In genomic region chr9:14158911-14159310, GRCh38 we compare ENCODE assay signal across 14 cellular contexts.
A peak's percentile ranks its signal among the peaks of the same experiment; 100 is the strongest.
DNase-seq lines count a peak whose midpoint lies in the region; ATAC-seq, FAIRE-seq and TF ChIP-seq lines count a peak whose summit lies in the region.
"Had no signal": no experiment of that assay in that cellular context is flagged by ENCODE, and none has a peak within 500 bp of the region (broad histone marks: within the 10 kb centered on the region; RNA-seq: fewer than 3 reads in every experiment).

No MANE protein-coding gene starts in this region.

- H4K20me1 ChIP-seq in fibroblast of lung (ENCODE audit: control insufficient read depth, extremely low read depth, insufficient read depth, low read length), result no peaks in the 10 kb centered on the region

- TF ChIP-seq CTCF in fibroblast of lung (conservative IDR thresholded peaks at IDR 0.05 in 1 of 2, IDR thresholded peaks at IDR 0.05 in 1 of 2; ENCODE audit: low read depth in 1 of 2, low read length in 2 of 2), result no peak
- no peak for TF ChIP-seq CTCF in omental fat pad (IDR thresholded peaks at IDR 0.05)

- no peak overlapping the region for H3K4me3 ChIP-seq in fibroblast of lung (replicated peaks in 1 of 4; ENCODE audit: control extremely low read depth in 1 of 4, insufficient read depth in 1 of 4, low read depth in 3 of 4, low read length in 4 of 4)
- H3K4me3 ChIP-seq: GM12878, SK-N-MC had no signal

- no peaks in the 10 kb centered on the region for H3K79me2 ChIP-seq in fibroblast of lung (ENCODE audit: control insufficient read depth, insufficient read depth, low read length)

- no peaks in the 10 kb centered on the region for H3K36me3 ChIP-seq in fibroblast of lung (ENCODE audit: control insufficient read depth, insufficient read depth, low read length)

- no peak overlapping the region for H3K27ac ChIP-seq in fibroblast of lung (ENCODE audit: insufficient read depth, low read length)
- H3K27ac ChIP-seq: SK-N-MC had no signal

- ATAC-seq in omental fat pad (ENCODE audit: low FRiP score), result peak; percentile 28
- ATAC-seq: GM12878 had no signal

- DNase-seq in GM18507 (ENCODE audit: extremely low spot score, insufficient read length, low read depth) (no peak), RPMI7951 (ENCODE audit: low read depth) (peak; percentile 48), fibroblast of lung (ENCODE audit: low read depth in 2 of 2) (peak; percentile 60 to 84), omental fat pad (ENCODE audit: low spot score) (no peak), NCI-H1436 treated with DMSO at 0.1 percent for 48 hours (lab: John Stamatoyannopoulos, UW) (no peak), NOMO-1 (lab: John Stamatoyannopoulos, UW; ENCODE audit: unreplicated experiment in 2 of 2) (no peak)
- DNase-seq in NK-92 treated with Interleukin-12 subunit alpha and Interleukin-12 subunit beta, amount 100 ng/mL, for 24 hours (lab: John Stamatoyannopoulos, UW), result no peak
- DNase-seq in effector CD8-positive, alpha-beta T cell (lab: John Stamatoyannopoulos, UW), result no peak
- DNase-seq: activated CD4-positive, alpha-beta memory T cell treated with anti-CD3 and anti-CD28 coated beads for 36 hours; amniotic stem cell; islet precursor cell; MM.1S had no signal

- no peaks in the 10 kb centered on the region for H3K9me3 ChIP-seq in fibroblast of lung (ENCODE audit: control insufficient read depth, insufficient read depth, low read depth, low read length)

- peak; percentile 5 for FAIRE-seq in GM18507 (lab: Jason Lieb, UNC)
- FAIRE-seq: GM12878 had no signal

- no peak overlapping the region for H3K4me2 ChIP-seq in fibroblast of lung (ENCODE audit: extremely low read depth, insufficient read depth, low read length)

- H3K9ac ChIP-seq in fibroblast of lung (ENCODE audit: insufficient read depth, low read length), result no peak overlapping the region

- no peak overlapping the region for H2AFZ ChIP-seq in fibroblast of lung (ENCODE audit: low read length)

- peaks cover 2% of the 10 kb centered on the region for H3K4me1 ChIP-seq in fibroblast of lung (ENCODE audit: control insufficient read depth, extremely low read depth, insufficient read depth, low read length)

- no peaks in the 10 kb centered on the region for H3K27me3 ChIP-seq in fibroblast of lung (ENCODE audit: control insufficient read depth, insufficient read depth, low read length)

Comparison
In these comparisons a context has a peak if more than half of its experiments do, and no peak if none do; other contexts are left out.
1. DNase-seq: peak in RPMI7951 (single experiment) and fibroblast of lung (2 of 2); none in GM18507 (single experiment), omental fat pad (single experiment), NK-92 treated with Interleukin-12 subunit alpha and Interleukin-12 subunit beta, amount 100 ng/mL, for 24 hours (single experiment), NCI-H1436 treated with DMSO at 0.1 percent for 48 hours (single experiment), effector CD8-positive, alpha-beta T cell (single experiment) and NOMO-1 (0 of 2).